16 cellular contexts compared by ENCODE assay signal in the genomic region with DNA sequence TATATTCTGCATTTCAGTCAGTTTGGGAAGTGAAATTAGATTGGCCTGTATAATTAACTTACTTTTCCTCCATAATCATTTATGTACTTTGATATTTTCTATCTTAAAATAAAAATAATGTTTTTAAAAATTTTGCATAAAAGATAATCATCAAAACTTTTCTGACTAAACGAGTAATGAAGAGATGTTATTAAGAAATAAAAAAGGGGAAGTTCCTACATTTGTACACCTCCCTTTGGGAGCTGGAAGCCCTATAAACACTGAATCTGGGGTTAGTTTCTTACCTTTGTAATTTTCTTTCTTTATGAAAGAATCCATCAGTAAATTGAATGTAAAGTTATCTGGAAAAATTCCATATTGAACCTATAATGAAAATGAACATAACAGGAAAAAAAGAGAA.
DNase-seq lines count a peak whose midpoint lies in the region; ATAC-seq and TF ChIP-seq lines count a peak whose summit lies in the region.
"Had no signal": no experiment of that assay in that cellular context is flagged by ENCODE, and none has a peak within 500 bp of the region (broad histone marks: within the 10 kb centered on the region; RNA-seq: fewer than 3 reads in every experiment).

No MANE protein-coding gene starts in this region.

- H3K18ac ChIP-seq in mesenchymal stem cell (ENCODE audit: low read depth in 1 of 2, low read length in 2 of 2): no peak overlapping the region

- H4K20me1 ChIP-seq in KMS-11 (ENCODE audit: insufficient read depth): 0 out of 2 replicates have a peak, but pooled peaks cover 3% of the 10 kb centered on the region

- peaks cover 7% of the 10 kb centered on the region for H3K79me1 ChIP-seq in mesenchymal stem cell (replicated peaks; ENCODE audit: low read length, poor library complexity, severe bottlenecking)

- no peak overlapping the region for H3K23ac ChIP-seq in mesenchymal stem cell (ENCODE audit: low read length in 2 of 2)

- H2BK15ac ChIP-seq in mesenchymal stem cell (ENCODE audit: low read depth, poor library complexity, severe bottlenecking): no peak overlapping the region

- H4K8ac ChIP-seq in mesenchymal stem cell (ENCODE audit: low read length): no peak overlapping the region

- DNase-seq in CD8-positive, alpha-beta memory T cell: no peak
- DNase-seq in natural killer cell treated with Interleukin-12 subunit alpha and Interleukin-12 subunit beta and Interleukin-15 and Interleukin-18, amount 100 ng/mL, for 72 hours (ENCODE audit: low spot score): no peak
- DNase-seq in DMS 273 (lab: John Stamatoyannopoulos, UW; ENCODE audit: unreplicated experiment) (no peak), mesenchymal stem cell (no peak)
- DNase-seq: aorta, H9, hippocampal formation, left cardiac atrium, NCI-H1694, NCI-H2227 treated with DMSO at 0.1 percent for 48 hours, T-helper 17 cell had no signal

- 100% methylated on average over 1 of the region's 1 CpG for WGBS in mesenchymal stem cell

- H3K4me1 ChIP-seq in CD8-positive, alpha-beta memory T cell (ENCODE audit: insufficient read depth, low read length): peaks cover 36% of the 10 kb centered on the region
- peaks cover 40% of the 10 kb centered on the region for H3K4me1 ChIP-seq in KMS-11 (ENCODE audit: low read depth, poor library complexity, severe bottlenecking)
- H3K4me1 ChIP-seq in mesenchymal stem cell (ENCODE audit: control insufficient read depth, insufficient read depth, low read depth, low read length): no peaks in the 10 kb centered on the region

- H3K4me1 Mint-ChIP-seq in CD8-positive, alpha-beta memory T cell: peaks cover 45 to 63% (median 54%) of the 10 kb centered on the region in 3 donors
- H3K4me1 Mint-ChIP-seq in activated naive CD8-positive, alpha-beta T cell (ENCODE audit: low read depth): peaks cover 57% of the 10 kb centered on the region
- H3K4me1 Mint-ChIP-seq in natural killer cell treated with Interleukin-12 subunit alpha and Interleukin-12 subunit beta and Interleukin-15 and Interleukin-18, amount 100 ng/mL, for 72 hours (ENCODE audit: low read depth in 2 of 2): peaks cover 53 to 59% of the 10 kb centered on the region in 2 donors

- H3K14ac ChIP-seq in mesenchymal stem cell (ENCODE audit: low read length in 2 of 2): no peak overlapping the region

- H3K4me2 ChIP-seq in KMS-11: peak overlapping the region; percentile 6; the same call in 1 of the 2 replicates
- no peak overlapping the region for H3K4me2 ChIP-seq in mesenchymal stem cell (ENCODE audit: low read length, poor library complexity, severe bottlenecking)

- no peak overlapping the region for H3K9ac ChIP-seq in KMS-11
- no peak overlapping the region for H3K9ac ChIP-seq in mesenchymal stem cell (ENCODE audit: low read length)

- H3K9me3 ChIP-seq in CD8-positive, alpha-beta memory T cell (ENCODE audit: low read length): no peaks in the 10 kb centered on the region
- no peaks in the 10 kb centered on the region for H3K9me3 ChIP-seq in mesenchymal stem cell (ENCODE audit: control insufficient read depth, low read length)

- no peak overlapping the region for H2BK120ac ChIP-seq in mesenchymal stem cell (ENCODE audit: low read depth, low read length)

- no peak overlapping the region for H2BK12ac ChIP-seq in mesenchymal stem cell (ENCODE audit: low read length in 2 of 2)

- no peaks in the 10 kb centered on the region for H3K79me2 ChIP-seq in KMS-11 (ENCODE audit: insufficient read depth, low read depth)

- H3K27me3 Mint-ChIP-seq in CD8-positive, alpha-beta memory T cell: peaks cover 0 to 2% of the 10 kb centered on the region in 2 donors
- H3K27me3 Mint-ChIP-seq in activated naive CD8-positive, alpha-beta T cell: no peaks in the 10 kb centered on the region
- peaks cover 0 to 14% of the 10 kb centered on the region in 2 donors for H3K27me3 Mint-ChIP-seq in natural killer cell treated with Interleukin-12 subunit alpha and Interleukin-12 subunit beta and Interleukin-15 and Interleukin-18, amount 100 ng/mL, for 72 hours
- H3K27me3 Mint-ChIP-seq: T-helper 17 cell had no signal

- peak overlapping the region in 6 of 7 donors; percentile 4 to 65 (median 26) for H3K4me3 Mint-ChIP-seq in CD8-positive, alpha-beta memory T cell
- peak overlapping the region; percentile 25 for H3K4me3 Mint-ChIP-seq in activated naive CD8-positive, alpha-beta T cell
- H3K4me3 Mint-ChIP-seq in natural killer cell treated with Interleukin-12 subunit alpha and Interleukin-12 subunit beta and Interleukin-15 and Interleukin-18, amount 100 ng/mL, for 72 hours: peak overlapping the region; percentile 48
- H3K4me3 Mint-ChIP-seq: H9 had no signal

- TF ChIP-seq CTCF in KMS-11 (conservative IDR thresholded peaks at IDR 0.05; ENCODE audit: low read depth, low read length): no peak

- peaks cover 3 to 31% (median 24%) of the 10 kb centered on the region in 3 donors for H3K36me3 Mint-ChIP-seq in CD8-positive, alpha-beta memory T cell
- peaks cover 43% of the 10 kb centered on the region for H3K36me3 Mint-ChIP-seq in activated naive CD8-positive, alpha-beta T cell
- H3K36me3 Mint-ChIP-seq in natural killer cell treated with Interleukin-12 subunit alpha and Interleukin-12 subunit beta and Interleukin-15 and Interleukin-18, amount 100 ng/mL, for 72 hours: peaks cover 22% of the 10 kb centered on the region

- H2AK5ac ChIP-seq in mesenchymal stem cell (ENCODE audit: low read length, severe bottlenecking): no peak overlapping the region

- peak overlapping the region in 2 of 8 donors; percentile 64 to 84 for H3K27ac Mint-ChIP-seq in CD8-positive, alpha-beta memory T cell
- H3K27ac Mint-ChIP-seq in activated naive CD8-positive, alpha-beta T cell: no peak overlapping the region
- peak overlapping the region; percentile 43 to 70 for H3K27ac Mint-ChIP-seq in natural killer cell treated with Interleukin-12 subunit alpha and Interleukin-12 subunit beta and Interleukin-15 and Interleukin-18, amount 100 ng/mL, for 72 hours
- H3K27ac Mint-ChIP-seq: activated T-helper 2 cell treated with anti-CD3 and anti-CD28 coated beads, Interferon-gamma antibody, Interleukin-2, Interleukin-4, amounts not matched to agents 10 μg/mL and 5 μg/mL and 100 μg/mL, durations not matched to agents 14 hours and 24 hours and 36 hours; T-helper 17 cell had no signal

- no peaks in the 10 kb centered on the region for H3K9me3 Mint-ChIP-seq in CD8-positive, alpha-beta memory T cell
- H3K9me3 Mint-ChIP-seq in activated naive CD8-positive, alpha-beta T cell (ENCODE audit: low read depth): no peaks in the 10 kb centered on the region
- H3K9me3 Mint-ChIP-seq in natural killer cell treated with Interleukin-12 subunit alpha and Interleukin-12 subunit beta and Interleukin-15 and Interleukin-18, amount 100 ng/mL, for 72 hours: no peaks in the 10 kb centered on the region
- H3K9me3 Mint-ChIP-seq: activated T-helper 2 cell treated with anti-CD3 and anti-CD28 coated beads, Interferon-gamma antibody, Interleukin-2, Interleukin-4, amounts not matched to agents 10 μg/mL and 5 μg/mL and 100 μg/mL, durations not matched to agents 14 hours and 24 hours and 36 hours; H9 had no signal

- ATAC-seq in natural killer cell treated with Interleukin-12 subunit alpha and Interleukin-12 subunit beta and Interleukin-15 and Interleukin-18, amount 100 ng/mL, for 72 hours: peak in 1 of 2 donors; percentile 1
- ATAC-seq in HG03039 (IDR thresholded peaks at IDR 0.05; ENCODE audit: unreplicated experiment): no peak
- ATAC-seq in HG03045 (IDR thresholded peaks at IDR 0.05; ENCODE audit: unreplicated experiment): no peak

- H2AFZ ChIP-seq in KMS-11 (ENCODE audit: low read depth) (no peak overlapping the region), mesenchymal stem cell (ENCODE audit: low read depth, low read length) (no peak overlapping the region)

- H3K27me3 ChIP-seq in CD8-positive, alpha-beta memory T cell (ENCODE audit: insufficient read depth, low read length, poor library complexity, severe bottlenecking): no peaks in the 10 kb centered on the region
- H3K27me3 ChIP-seq in KMS-11 (ENCODE audit: insufficient read depth, low read depth) (no peaks in the 10 kb centered on the region), mesenchymal stem cell (ENCODE audit: control insufficient read depth in 1 of 2, insufficient read depth in 1 of 2, low read length in 2 of 2) (no peaks in the 10 kb centered on the region)

- CTCF ChIA-PET in CD8-positive, alpha-beta memory T cell (lab: Charles Lee): interaction anchor here (0.7 to 2.2 kb wide), 3 partner anchors 10 to 723 kb away, joined by 3 to 5 read pairs (median 5); a partner anchor contains a TSS

- peak overlapping the region; percentile 58 for H3K27ac ChIP-seq in CD8-positive, alpha-beta memory T cell (ENCODE audit: low read depth, low read length)
- H3K27ac ChIP-seq in KMS-11 (no peak overlapping the region), mesenchymal stem cell (ENCODE audit: low read length, poor library complexity, severe bottlenecking) (no peak overlapping the region)

- H3K4ac ChIP-seq in mesenchymal stem cell (ENCODE audit: low read depth in 1 of 2, low read length in 2 of 2): no peak overlapping the region

- H2BK5ac ChIP-seq in mesenchymal stem cell (ENCODE audit: low read depth, low read length, poor library complexity, severe bottlenecking): no peak overlapping the region

- no peak overlapping the region for H3K4me3 ChIP-seq in CD8-positive, alpha-beta memory T cell (ENCODE audit: low read length)
- H3K4me3 ChIP-seq in KMS-11 (IDR thresholded peaks at IDR 0.05; ENCODE audit: insufficient read depth, low read depth, low read length): no peak overlapping the region
- no peak overlapping the region for H3K4me3 ChIP-seq in mesenchymal stem cell (ENCODE audit: insufficient read depth in 1 of 2, low read depth in 1 of 2, low read length in 2 of 2)

- POLR2A ChIA-PET in CD8-positive, alpha-beta memory T cell (lab: Charles Lee): interaction anchor here (0.8 kb wide), 1 partner anchor 85 kb away, joined by 6 read pairs; no protein-coding TSS in a partner anchor

- H3K36me3 ChIP-seq in CD8-positive, alpha-beta memory T cell (ENCODE audit: insufficient read depth, low read length): no peaks in the 10 kb centered on the region
- H3K36me3 ChIP-seq in KMS-11 (ENCODE audit: insufficient read depth) (no peaks in the 10 kb centered on the region), mesenchymal stem cell (ENCODE audit: control insufficient read depth in 1 of 2, insufficient read depth in 2 of 2, low read depth in 1 of 2, low read length in 2 of 2) (peaks cover 3 to 62% of the 10 kb centered on the region in 2 experiments)

- H4K91ac ChIP-seq in mesenchymal stem cell (ENCODE audit: low read length): no peak overlapping the region
